22 cellular contexts compared by ENCODE assay signal in genomic region chr10:96889415-96890171, GRCh38. TPM values are rescaled to one million over a fixed set of nuclear protein-coding genes. Genes with fewer than 3 reads are reported as not detected.
DNase-seq lines count a peak whose midpoint lies in the region; ATAC-seq, FAIRE-seq and TF ChIP-seq lines count a peak whose summit lies in the region.
"Had no signal": no experiment of that assay in that cellular context is flagged by ENCODE, and none has a peak within 500 bp of the region (broad histone marks: within the 10 kb centered on the region; RNA-seq: fewer than 3 reads in every experiment).

No MANE protein-coding gene starts in this region.

- H3K27ac ChIP-seq in HepG2 (ENCODE audit: extremely low read length, insufficient read depth, low read length) = peak overlapping the region; percentile 79
- no peak overlapping the region for H3K27ac ChIP-seq in right lobe of liver
- H3K27ac ChIP-seq in esophagus muscularis mucosa (replicated peaks in 1 of 4) = no peak overlapping the region
- H3K27ac ChIP-seq: adrenal gland, heart left ventricle, neural progenitor cell, psoas muscle, vagina had no signal

- CTCF ChIA-PET in HepG2 (lab: Yijun Ruan, JAX; ENCODE audit: low intra/inter-chr PET ratio, low total read pairs) = no interaction called here
- CTCF ChIA-PET in HEK293T (lab: Yijun Ruan, JAX) = no interaction called here

- H3K27ac Mint-ChIP-seq in immature natural killer cell = peak overlapping the region in 4 of 6 donors; percentile 56 to 82 (median 78)
- peak overlapping the region; percentile 70 for H3K27ac Mint-ChIP-seq in type B pancreatic cell
- H3K27ac Mint-ChIP-seq: activated CD8-positive, alpha-beta T cell treated with anti-CD3 and anti-CD28 coated beads for 36 hours; CD4-positive, CD25-positive, alpha-beta regulatory T cell; neural progenitor cell had no signal

- in situ Hi-C loops in HepG2 (cut with HindIII; ENCODE audit: extremely low pct_ligation_motif_present, low pct_unique_long_range_greater_than_20kb) = no loop called here

- H3K36me3 ChIP-seq in HepG2 (replicated peaks in 1 of 2; ENCODE audit: control insufficient read depth in 1 of 2, insufficient read depth in 2 of 2, low read length in 2 of 2) (no peaks in the 10 kb centered on the region; a peak in 1 of 5 replicates), right lobe of liver (no peaks in the 10 kb centered on the region), esophagus muscularis mucosa (peaks cover 0 to 3% (median 0%) of the 10 kb centered on the region in 4 donors)
- H3K36me3 ChIP-seq: adrenal gland, neural progenitor cell had no signal

- ATAC-seq in HepG2 = no peak
- ATAC-seq in right lobe of liver = no peak
- ATAC-seq in left cardiac atrium = no peak
- ATAC-seq: activated CD8-positive, alpha-beta T cell treated with anti-CD3 and anti-CD28 coated beads for 36 hours; left ventricle myocardium superior had no signal

- intact Hi-C loops in HepG2 (cut with micrococcal nuclease; ENCODE audit: unreplicated experiment) (no loop called here), right lobe of liver (cut with DNase I) (no loop called here), left cardiac atrium (cut with DNase I) (no loop called here), esophagus muscularis mucosa (cut with DNase I) (no loop called here)

- no peak for TF ChIP-seq CTCF in HepG2 (CRISPR knock-in tag; IDR thresholded peaks at IDR 0.05)
- TF ChIP-seq CTCF in right lobe of liver (IDR thresholded peaks at IDR 0.05) = no peak
- TF ChIP-seq CTCF in type B pancreatic cell (conservative IDR thresholded peaks at IDR 0.05) = no peak
- no peak for TF ChIP-seq CTCF in esophagus muscularis mucosa (IDR thresholded peaks at IDR 0.05)

- peak overlapping the region; percentile 67 for H3K4me2 ChIP-seq in HepG2 (ENCODE audit: low read depth, low read length)
- H3K4me2 ChIP-seq: neural progenitor cell had no signal

- no peak for TF ChIP-seq POLR2A in HepG2 (IDR thresholded peaks at IDR 0.05; ENCODE audit: insufficient read depth in 1 of 2, low read depth in 2 of 2, low read length in 2 of 2)
- TF ChIP-seq POLR2A in right lobe of liver (IDR thresholded peaks at IDR 0.05) = no peak
- no peak for TF ChIP-seq POLR2A in esophagus muscularis mucosa (IDR thresholded peaks at IDR 0.05; ENCODE audit: low read depth)

- no peaks in the 10 kb centered on the region for H3K9me3 ChIP-seq in HepG2 (ENCODE audit: low read length)
- H3K9me3 ChIP-seq in right lobe of liver = no peaks in the 10 kb centered on the region
- peaks cover 0 to 6% (median 0%) of the 10 kb centered on the region in 4 donors for H3K9me3 ChIP-seq in esophagus muscularis mucosa
- H3K9me3 ChIP-seq: adrenal gland, vagina had no signal

- POLR2A ChIA-PET in HepG2 (lab: Yijun Ruan, JAX) (no interaction called here), HEK293T (lab: Yijun Ruan, JAX) (no interaction called here)

- H3K9me3 Mint-ChIP-seq in immature natural killer cell (peaks cover 0 to 9% (median 0%) of the 10 kb centered on the region in 6 donors), type B pancreatic cell (peaks cover 23% of the 10 kb centered on the region)

- H3K36me3 Mint-ChIP-seq in immature natural killer cell = peaks cover 9 to 20% (median 16%) of the 10 kb centered on the region in 3 donors
- peaks cover 39% of the 10 kb centered on the region for H3K36me3 Mint-ChIP-seq in type B pancreatic cell

- peak overlapping the region; percentile 46; the same call in 1 of the 2 replicates for H3K9ac ChIP-seq in HepG2 (ENCODE audit: insufficient read depth, low read depth, low read length)
- H3K9ac ChIP-seq: neural progenitor cell had no signal

- H3K4me3 ChIP-seq in HepG2 (replicated peaks in 1 of 3; ENCODE audit: insufficient read depth in 1 of 3, low read depth in 2 of 3, low read length in 3 of 3) (peak overlapping the region in 1 of 3 experiments; percentile 25; a peak in 1 of 6 replicates), right lobe of liver (no peak overlapping the region), esophagus muscularis mucosa (no peak overlapping the region)
- H3K4me3 ChIP-seq: adrenal gland, heart left ventricle, neural progenitor cell, psoas muscle, vagina had no signal

- no peak for FAIRE-seq in HepG2 (lab: Jason Lieb, UNC)

- H3K4me1 ChIP-seq in HepG2 (ENCODE audit: insufficient read depth, low read length) = peaks cover 50% of the 10 kb centered on the region
- H3K4me1 ChIP-seq in right lobe of liver = peaks cover 0 to 16% (median 7%) of the 10 kb centered on the region in 4 donors
- peaks cover 3 to 17% (median 13%) of the 10 kb centered on the region in 4 donors for H3K4me1 ChIP-seq in esophagus muscularis mucosa
- H3K4me1 ChIP-seq: neural progenitor cell had no signal

- H3K27me3 ChIP-seq in HepG2 (ENCODE audit: control insufficient read depth in 1 of 2, insufficient read depth in 2 of 2, low read length in 2 of 2) (no peaks in the 10 kb centered on the region), right lobe of liver (no peaks in the 10 kb centered on the region), esophagus muscularis mucosa (no peaks in the 10 kb centered on the region)
- H3K27me3 ChIP-seq: adrenal gland, heart left ventricle, neural progenitor cell, vagina had no signal

- H3K27me3 Mint-ChIP-seq in immature natural killer cell (ENCODE audit: low read depth in 3 of 3) (peaks cover 2 to 7% (median 2%) of the 10 kb centered on the region in 3 donors), type B pancreatic cell (no peaks in the 10 kb centered on the region)
- H3K27me3 Mint-ChIP-seq: activated CD8-positive, alpha-beta T cell treated with anti-CD3 and anti-CD28 coated beads for 36 hours; CD4-positive, CD25-positive, alpha-beta regulatory T cell had no signal

- H3K4me3 Mint-ChIP-seq in immature natural killer cell = peak overlapping the region in 2 of 5 donors; percentile 5 to 10
- peak overlapping the region; percentile 14 for H3K4me3 Mint-ChIP-seq in type B pancreatic cell
- H3K4me3 Mint-ChIP-seq: activated CD8-positive, alpha-beta T cell treated with anti-CD3 and anti-CD28 coated beads for 36 hours; CD4-positive, CD25-positive, alpha-beta regulatory T cell; neural progenitor cell had no signal

- H3K79me2 ChIP-seq in HepG2 (ENCODE audit: insufficient read depth, low read length) = peaks cover 92% of the 10 kb centered on the region

- H2AFZ ChIP-seq in HepG2 (ENCODE audit: low read length) = no peak overlapping the region
- H2AFZ ChIP-seq: neural progenitor cell had no signal

- TF ChIP-seq EP300 in HepG2 (IDR thresholded peaks at IDR 0.05; ENCODE audit: low read depth in 2 of 2, low read length in 2 of 2) = no peak
- TF ChIP-seq EP300 in HepG2 (CRISPR knock-in tag; IDR thresholded peaks at IDR 0.05; ENCODE audit: borderline replicate concordance) = no peak
- no peak for TF ChIP-seq EP300 in esophagus muscularis mucosa (IDR thresholded peaks at IDR 0.05)

- H4K20me1 ChIP-seq in HepG2 (ENCODE audit: insufficient read depth, low read length) = no peaks in the 10 kb centered on the region

- WGBS in HepG2 (ENCODE audit: low lambda C conversion rate) = 76% methylated on average over 12 of the region's 12 CpGs
- 80% methylated on average over 11 of the region's 12 CpGs for WGBS in right lobe of liver (ENCODE audit: insufficient coverage, low coverage, low lambda C conversion rate, missing lambda C conversion rate)
- 90% methylated on average over 12 of the region's 12 CpGs for WGBS in esophagus muscularis mucosa

- TF ChIP-seq RAD21 in HepG2 (CRISPR knock-in tag; IDR thresholded peaks at IDR 0.05) = no peak

- no peak for DNase-seq in HepG2 (ENCODE audit: low spot score)
- DNase-seq in right lobe of liver = no peak
- DNase-seq in NCI-H774 (lab: John Stamatoyannopoulos, UW) = peak; percentile 5
- DNase-seq in immature natural killer cell = no peak
- no peak for DNase-seq in type B pancreatic cell (ENCODE audit: extremely low spot score, unreplicated experiment)
- no peak for DNase-seq in left cardiac atrium
- no peak for DNase-seq in HEK293T (ENCODE audit: extremely low spot score)
- no peak for DNase-seq in esophagus muscularis mucosa (ENCODE audit: extremely low spot score)
- DNase-seq: activated CD8-positive, alpha-beta T cell treated with anti-CD3 and anti-CD28 coated beads for 36 hours; activated naive CD4-positive, alpha-beta T cell; activated T-cell treated with anti-CD3 and anti-CD28 coated beads, Interleukin-2, amount 50 U/mL, for 1 hour; adrenal gland; CD4-positive, CD25-positive, alpha-beta regulatory T cell; DMS79; heart left ventricle; left ventricle myocardium superior; NCI-H1048; NCI-H187; NCI-H524 treated with DMSO at 0.1 percent for 48 hours; psoas muscle had no signal

- BruUV-seq in HepG2 (replicated peaks; lab: Mats Ljungman, UMichigan) = no TSS peak

- H3K4me1 Mint-ChIP-seq in immature natural killer cell (peaks cover 45 to 68% of the 10 kb centered on the region in 2 donors), type B pancreatic cell (ENCODE audit: unreplicated experiment) (peaks cover 4% of the 10 kb centered on the region)
- H3K4me1 Mint-ChIP-seq: neural progenitor cell had no signal

RNA-seq across cellular contexts. Expression of gene LCOR, which starts 57.5 kb away (rescaled TPM):
- total RNA-seq in HepG2 (2016; rRNA removed; fragmentation: Illumina TruSeq; extraction: Trizol) (23.7 and 42.0 TPM in 2 replicates), right lobe of liver (10 to 100 TPM in 5 of 6 experiments, 1 to 10 TPM in 1; 8.6 to 16.3 (median 12.9) TPM), type B pancreatic cell (ENCODE audit: low replicate concordance) (53.6 and 55.1 TPM in 2 replicates), left cardiac atrium (10 to 100 TPM; 20.2 to 21.3 TPM), esophagus muscularis mucosa (10 to 100 TPM; 23.1 to 43.2 (median 29.4) TPM)
- total RNA-seq in HepG2 (2016; cell fraction: cytosol; rRNA removed; fragmentation: Illumina TruSeq; extraction: Trizol; ENCODE audit: low read depth) = 14.6 and 17.2 TPM in 2 replicates
- 20.6 and 37.9 TPM in 2 replicates for total RNA-seq in HepG2 (2016; cell fraction: insoluble cytoplasmic fraction; rRNA removed; fragmentation: Illumina TruSeq; extraction: Trizol)
- 11.7 and 11.8 TPM in 2 replicates for total RNA-seq in HepG2 (2016; cell fraction: membrane; rRNA removed; fragmentation: Illumina TruSeq; extraction: Trizol)
- 36.1 and 39.0 TPM in 2 replicates for total RNA-seq in HepG2 (2016; cell fraction: nucleus; rRNA removed; fragmentation: Illumina TruSeq; extraction: Trizol)
- polyA plus RNA-seq in HepG2 (2011; rRNA removed) (11.3 and 12.4 TPM in 2 replicates), immature natural killer cell (10 to 100 TPM; 14.1 to 35.1 (median 27.0) TPM)
- 4.5 and 6.9 TPM in 2 replicates for polyA plus RNA-seq in HepG2 (2011; cell fraction: cytosol; rRNA removed)
- 10.7 and 11.7 TPM in 2 replicates for polyA plus RNA-seq in HepG2 (2011; cell fraction: nucleus; rRNA removed)
- 16.3 and 18.9 TPM in 2 replicates for polyA plus RNA-seq in HepG2 (2012)
- 0.26 and 1.4 TPM in 2 replicates for polyA plus RNA-seq in HepG2 (2016; cell fraction: cytosol; fragmentation: Illumina TruSeq; extraction: Trizol; ENCODE audit: low read depth)
- polyA plus RNA-seq in HepG2 (2016; cell fraction: insoluble cytoplasmic fraction; fragmentation: Illumina TruSeq; extraction: Trizol; ENCODE audit: low read depth) = 15.9 and 16.4 TPM in 2 replicates
- polyA plus RNA-seq in HepG2 (2016; cell fraction: membrane; fragmentation: Illumina TruSeq; extraction: Trizol; ENCODE audit: low read depth) = 1.9 TPM in 2 replicates
- polyA plus RNA-seq in HepG2 (2016; cell fraction: nucleus; fragmentation: Illumina TruSeq; extraction: Trizol; ENCODE audit: insufficient read depth, low read depth) = 16.7 and 17.4 TPM in 2 replicates
- polyA minus RNA-seq in HepG2 (2011; rRNA and poly(A)+ RNA removed; ENCODE audit: low replicate concordance) = 25.3 and 37.1 TPM in 2 replicates
- 37.0 and 39.8 TPM in 2 replicates for polyA minus RNA-seq in HepG2 (2011; cell fraction: cytosol; rRNA and poly(A)+ RNA removed)
- 115 and 122 TPM in 2 replicates for polyA minus RNA-seq in HepG2 (2011; cell fraction: nucleus; rRNA and poly(A)+ RNA removed)
